Comparison of ENCODE assay signal across 17 cellular contexts in genomic region chr16:79618712-79619050, GRCh38. TPM values are rescaled to one million over a fixed set of nuclear protein-coding genes. Genes with fewer than 3 reads are reported as not detected.
DNase-seq lines count a peak whose midpoint lies in the region; ATAC-seq and TF ChIP-seq lines count a peak whose summit lies in the region.
"Had no signal": no experiment of that assay in that cellular context is flagged by ENCODE, and none has a peak within 500 bp of the region (broad histone marks: within the 10 kb centered on the region; RNA-seq: fewer than 3 reads in every experiment).

No MANE protein-coding gene starts in this region.

- peak overlapping the region; percentile 53 for H3K4me3 Mint-ChIP-seq in activated CD4-positive, alpha-beta memory T cell treated with anti-CD3 and anti-CD28 coated beads, Interleukin-2, amount 10 ng/mL, durations not matched to agents 7 days and 5 days
- H3K4me3 Mint-ChIP-seq in activated naive CD8-positive, alpha-beta T cell treated with anti-CD3 and anti-CD28 coated beads, Interleukin-2, amount 50 U/mL, for 24 hours, result no peak overlapping the region

- peaks cover 29% of the 10 kb centered on the region for H3K36me3 Mint-ChIP-seq in activated CD4-positive, alpha-beta memory T cell treated with anti-CD3 and anti-CD28 coated beads, Interleukin-2, amount 10 ng/mL, durations not matched to agents 7 days and 5 days (ENCODE audit: low read depth)
- no peaks in the 10 kb centered on the region for H3K36me3 Mint-ChIP-seq in activated naive CD8-positive, alpha-beta T cell treated with anti-CD3 and anti-CD28 coated beads, Interleukin-2, amount 50 U/mL, for 24 hours (ENCODE audit: low read depth)

- peak; percentile 61 to 75 for ATAC-seq in activated CD4-positive, CD25-positive, alpha-beta regulatory T cell treated with anti-CD3 and anti-CD28 coated beads, Interleukin-2, amount 50 U/mL, for 24 hours
- peak; percentile 85 for ATAC-seq in activated naive CD8-positive, alpha-beta T cell treated with anti-CD3 and anti-CD28 coated beads, Interleukin-2, amount 50 U/mL, for 24 hours
- no peak for ATAC-seq in body of pancreas
- ATAC-seq: left colon, right cardiac atrium had no signal

- no peak for TF ChIP-seq POLR2A in body of pancreas (IDR thresholded peaks at IDR 0.05)

- no peak for DNase-seq in activated CD4-positive, CD25-positive, alpha-beta regulatory T cell (lab: John Stamatoyannopoulos, UW)
- peak; percentile 65 for DNase-seq in activated CD4-positive, alpha-beta memory T cell treated with anti-CD3 and anti-CD28 coated beads, Interleukin-2, amount 10 ng/mL, durations not matched to agents 7 days and 5 days
- peak; percentile 40 for DNase-seq in activated naive CD8-positive, alpha-beta T cell treated with anti-CD3 and anti-CD28 coated beads, Interleukin-2, amount 50 U/mL, for 24 hours
- DNase-seq in stimulated activated CD4-positive, alpha-beta T cell treated with anti-CD3 and anti-CD28 coated beads, Interleukin-4, amount 100 ng/mL, for 48 hours (ENCODE audit: low read depth in 2 of 2), result peak; percentile 25 to 65
- DNase-seq in body of pancreas (no peak), NCI-H2029 (lab: John Stamatoyannopoulos, UW) (no peak), SHP77 treated with DMSO at 0.1 percent for 48 hours (lab: John Stamatoyannopoulos, UW) (no peak)
- DNase-seq: foreskin fibroblast, left colon, NCI-H1694 treated with DMSO at 0.1 percent for 48 hours, NCI-H510A treated with DMSO at 0.1 percent for 48 hours had no signal

- intact Hi-C loops in body of pancreas (cut with DNase I), result no loop called here

- no peak overlapping the region for H3K27ac ChIP-seq in body of pancreas
- H3K27ac ChIP-seq: 22Rv1, neutrophil, SJSA1 had no signal

- POLR2A ChIA-PET in activated CD4-positive, alpha-beta memory T cell treated with anti-CD3 and anti-CD28 coated beads, Interleukin-2, amount 10 ng/mL, durations not matched to agents 7 days and 5 days (lab: Charles Lee), result interaction anchor here (1.7 to 7.3 kb wide), 8 partner anchors 10 to 841 kb away, joined by 7 to 97 read pairs (median 17); partner anchors contain the start of gene MAF

- CTCF ChIA-PET in activated CD4-positive, alpha-beta memory T cell treated with anti-CD3 and anti-CD28 coated beads, Interleukin-2, amount 10 ng/mL, durations not matched to agents 7 days and 5 days (lab: Charles Lee), result interaction anchor here (0.9 to 2.2 kb wide), 4 partner anchors 15 to 23 kb away, joined by 3 to 17 read pairs (median 6); partner anchors contain the start of gene MAF

- no peaks in the 10 kb centered on the region for H3K27me3 ChIP-seq in body of pancreas
- H3K27me3 ChIP-seq: neutrophil, SJSA1 had no signal

- TF ChIP-seq CTCF in body of pancreas (IDR thresholded peaks at IDR 0.05), result no peak

- peak overlapping the region; percentile 98 for H3K27ac Mint-ChIP-seq in activated CD4-positive, alpha-beta memory T cell treated with anti-CD3 and anti-CD28 coated beads, Interleukin-2, amount 10 ng/mL, durations not matched to agents 7 days and 5 days
- H3K27ac Mint-ChIP-seq in activated naive CD8-positive, alpha-beta T cell treated with anti-CD3 and anti-CD28 coated beads, Interleukin-2, amount 50 U/mL, for 24 hours, result peak overlapping the region; percentile 70

- H3K4me3 ChIP-seq in body of pancreas, result no peak overlapping the region
- H3K4me3 ChIP-seq: HAP-1, SJSA1 had no signal

- H3K36me3 ChIP-seq in body of pancreas (replicated peaks in 1 of 2; ENCODE audit: insufficient read depth in 1 of 2, low read depth in 2 of 2), result no peaks in the 10 kb centered on the region
- H3K36me3 ChIP-seq: HAP-1, neutrophil, SJSA1 had no signal

- peaks cover 77% of the 10 kb centered on the region for H3K4me1 Mint-ChIP-seq in activated CD4-positive, alpha-beta memory T cell treated with anti-CD3 and anti-CD28 coated beads, Interleukin-2, amount 10 ng/mL, durations not matched to agents 7 days and 5 days
- H3K4me1 Mint-ChIP-seq in activated naive CD8-positive, alpha-beta T cell treated with anti-CD3 and anti-CD28 coated beads, Interleukin-2, amount 50 U/mL, for 24 hours, result peaks cover 23% of the 10 kb centered on the region

- peaks cover 13% of the 10 kb centered on the region for H3K9me3 Mint-ChIP-seq in activated CD4-positive, alpha-beta memory T cell treated with anti-CD3 and anti-CD28 coated beads, Interleukin-2, amount 10 ng/mL, durations not matched to agents 7 days and 5 days
- H3K9me3 Mint-ChIP-seq in activated naive CD8-positive, alpha-beta T cell treated with anti-CD3 and anti-CD28 coated beads, Interleukin-2, amount 50 U/mL, for 24 hours, result no peaks in the 10 kb centered on the region

- no peaks in the 10 kb centered on the region for H3K4me1 ChIP-seq in body of pancreas
- H3K4me1 ChIP-seq: HAP-1, SJSA1 had no signal

- WGBS in body of pancreas, 2 donors, result 90 to 92% methylated on average over 7 of the region's 7 CpGs

- H3K27me3 Mint-ChIP-seq in activated CD4-positive, alpha-beta memory T cell treated with anti-CD3 and anti-CD28 coated beads, Interleukin-2, amount 10 ng/mL, durations not matched to agents 7 days and 5 days, result peaks cover 9% of the 10 kb centered on the region
- peaks cover 28% of the 10 kb centered on the region for H3K27me3 Mint-ChIP-seq in activated naive CD8-positive, alpha-beta T cell treated with anti-CD3 and anti-CD28 coated beads, Interleukin-2, amount 50 U/mL, for 24 hours

- no peaks in the 10 kb centered on the region for H3K9me3 ChIP-seq in body of pancreas
- H3K9me3 ChIP-seq: HAP-1, neutrophil, SJSA1 had no signal

RNA-seq across cellular contexts. Expression of gene MAF, which starts 18.1 kb away (rescaled TPM):
- 100 to 1,000 TPM; 279 to 281 TPM for total RNA-seq in activated CD4-positive, alpha-beta memory T cell treated with anti-CD3 and anti-CD28 coated beads, Interleukin-2, amount 10 ng/mL, durations not matched to agents 7 days and 5 days
- 10 to 100 TPM; 10.9 to 31.3 TPM for total RNA-seq in body of pancreas

Comparison
In these comparisons a context has a peak if more than half of its experiments do, and no peak if none do; other contexts are left out.
1. DNase-seq: peak in activated CD4-positive, alpha-beta memory T cell treated with anti-CD3 and anti-CD28 coated beads, Interleukin-2, amount 10 ng/mL, durations not matched to agents 7 days and 5 days (single experiment), activated naive CD8-positive, alpha-beta T cell treated with anti-CD3 and anti-CD28 coated beads, Interleukin-2, amount 50 U/mL, for 24 hours (single experiment) and stimulated activated CD4-positive, alpha-beta T cell treated with anti-CD3 and anti-CD28 coated beads, Interleukin-4, amount 100 ng/mL, for 48 hours (2 of 2); none in activated CD4-positive, CD25-positive, alpha-beta regulatory T cell (0 of 4), body of pancreas (0 of 4), NCI-H2029 (single experiment) and SHP77 treated with DMSO at 0.1 percent for 48 hours (single experiment).
2. RNA of gene MAF, which starts 18.1 kb away (total RNA-seq): 279 to 281 TPM in activated CD4-positive, alpha-beta memory T cell treated with anti-CD3 and anti-CD28 coated beads, Interleukin-2, amount 10 ng/mL, durations not matched to agents 7 days and 5 days; 10.9 to 31.3 TPM in body of pancreas; every median in the first group is over 4 times any median in the second.